ENCODE assay signal across 1 cellular context in the genomic region with DNA sequence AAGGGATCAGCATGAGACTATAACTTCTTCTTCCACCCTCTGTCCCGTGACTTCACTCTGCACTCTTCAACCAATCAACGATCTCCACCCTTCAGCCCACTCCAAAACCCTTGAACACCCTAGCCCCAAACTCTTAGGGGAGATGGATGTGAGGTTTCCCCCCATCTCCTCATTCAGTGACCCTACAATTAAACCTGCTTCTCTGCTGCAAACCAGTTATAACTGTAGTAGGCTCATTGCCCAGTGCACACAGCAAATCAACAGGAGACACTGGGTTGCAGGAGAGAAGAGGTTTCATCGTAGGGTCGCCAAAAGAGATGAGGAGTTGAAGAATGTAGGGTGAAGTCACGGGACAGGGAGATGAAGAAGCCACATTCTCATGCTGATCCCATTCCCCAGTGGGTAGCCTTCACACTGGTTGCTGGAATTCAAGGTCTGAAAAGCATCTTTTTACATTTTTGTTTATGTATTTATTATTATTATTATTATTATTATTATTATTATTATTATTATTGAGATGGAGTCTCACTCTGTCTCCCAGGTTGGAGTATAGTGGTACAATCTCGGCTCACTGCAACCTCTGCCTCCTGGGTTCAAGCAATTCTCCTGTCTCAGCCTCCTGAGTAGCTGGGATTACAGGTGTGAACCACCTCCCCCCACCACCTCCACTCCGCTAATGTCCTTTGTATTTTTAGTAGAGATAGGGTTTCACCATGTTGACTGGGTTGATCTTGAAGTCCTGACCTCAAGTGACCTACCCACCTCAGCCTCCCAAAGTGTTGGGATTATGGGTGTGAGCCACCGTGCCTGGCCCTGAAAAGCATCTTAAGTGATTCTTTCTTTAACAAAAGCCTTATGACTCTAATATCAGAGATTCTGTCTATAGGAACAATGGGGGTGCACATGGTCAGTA.
TF ChIP-seq lines count a peak whose summit lies in the region.

No MANE protein-coding gene starts in this region.

TF ChIP-seq in H1, 55 proteins besides CTCF, POLR2A, EP300 and RAD21:
- TF ChIP-seq TEAD4 (IDR thresholded peaks at IDR 0.05; ENCODE audit: low read depth, low read length) (0 out of 2 replicates have a peak, but pooled peaks have one; percentile 36), BCL11A (IDR thresholded peaks at IDR 0.05; ENCODE audit: low read depth in 2 of 2, low read length in 2 of 2) (no peak)
